Comparison of ENCODE assay signal across 11 cellular contexts in the genomic region with DNA sequence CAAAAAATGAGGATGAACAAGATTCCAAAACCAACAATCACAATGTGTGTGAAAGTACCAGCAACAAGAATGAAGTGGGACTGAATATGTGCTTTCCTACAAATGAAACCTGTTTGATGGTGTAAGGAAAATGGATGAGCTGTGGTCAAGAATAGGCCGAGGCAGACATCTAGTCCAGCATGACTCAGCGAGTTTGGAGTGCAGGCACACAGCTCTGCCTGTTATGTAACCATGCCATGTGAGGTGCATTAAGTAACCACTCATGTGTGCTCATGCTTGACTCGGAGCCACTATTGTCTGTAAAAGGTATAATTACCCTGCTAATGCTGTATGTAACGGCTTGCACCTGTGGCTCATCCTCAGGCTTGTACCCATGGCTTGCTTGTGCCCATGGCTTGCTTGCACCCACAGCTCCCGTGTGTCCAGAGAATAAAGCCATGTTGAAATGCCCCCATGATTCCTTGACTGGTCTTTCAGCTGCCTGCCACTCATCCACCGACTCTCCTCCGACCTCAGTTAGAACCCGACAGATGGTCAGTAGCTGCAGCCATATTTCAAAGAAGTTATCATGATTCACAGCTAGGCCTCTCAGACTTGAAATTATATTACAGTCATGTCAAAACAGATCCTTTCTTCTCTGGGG.
DNase-seq lines count a peak whose midpoint lies in the region; ATAC-seq, FAIRE-seq and TF ChIP-seq lines count a peak whose summit lies in the region.
"Had no signal": no experiment of that assay in that cellular context is flagged by ENCODE, and none has a peak within 500 bp of the region (broad histone marks: within the 10 kb centered on the region; RNA-seq: fewer than 3 reads in every experiment).

No MANE protein-coding gene starts in this region.

- H3K4me1 ChIP-seq in HEK293 (ENCODE audit: control insufficient read depth, insufficient read depth, low read length) (peaks cover 12% of the 10 kb centered on the region), left lung (no peaks in the 10 kb centered on the region), small intestine (ENCODE audit: control insufficient read depth in 2 of 2, insufficient read depth in 1 of 2, low read depth in 1 of 2, low read length in 1 of 2) (peaks cover 0 to 5% of the 10 kb centered on the region in 2 donors)

- H3K4me1 Mint-ChIP-seq in activated CD8-positive, alpha-beta T cell treated with anti-CD3 and anti-CD28 coated beads, Interleukin-2, amount 10 ng/mL, durations not matched to agents 7 days and 5 days (ENCODE audit: low read depth): peaks cover 80% of the 10 kb centered on the region

- no peak for ATAC-seq in activated CD8-positive, alpha-beta T cell treated with anti-CD3 and anti-CD28 coated beads, Interleukin-2, amount 10 ng/mL, durations not matched to agents 7 days and 5 days
- peak; percentile 64 for ATAC-seq in left lung

- no peak overlapping the region for H3K4me3 Mint-ChIP-seq in activated CD8-positive, alpha-beta T cell treated with anti-CD3 and anti-CD28 coated beads, Interleukin-2, amount 10 ng/mL, durations not matched to agents 7 days and 5 days
- H3K4me3 Mint-ChIP-seq: IgD-negative memory B cell had no signal

- peaks cover 67% of the 10 kb centered on the region for H3K36me3 Mint-ChIP-seq in activated CD8-positive, alpha-beta T cell treated with anti-CD3 and anti-CD28 coated beads, Interleukin-2, amount 10 ng/mL, durations not matched to agents 7 days and 5 days (ENCODE audit: low read depth)

- H3K9me3 ChIP-seq in HEK293 (ENCODE audit: control insufficient read depth, insufficient read depth, low read depth, low read length): no peaks in the 10 kb centered on the region
- no peaks in the 10 kb centered on the region for H3K9me3 ChIP-seq in left lung
- H3K9me3 ChIP-seq in small intestine (ENCODE audit: control insufficient read depth, low read depth): no peaks in the 10 kb centered on the region

- intact Hi-C loops in left lung (cut with DNase I): no loop called here

- H3K27me3 Mint-ChIP-seq in activated CD8-positive, alpha-beta T cell treated with anti-CD3 and anti-CD28 coated beads, Interleukin-2, amount 10 ng/mL, durations not matched to agents 7 days and 5 days (ENCODE audit: low read depth): no peaks in the 10 kb centered on the region
- H3K27me3 Mint-ChIP-seq: IgD-negative memory B cell had no signal

- peaks cover 30% of the 10 kb centered on the region for H3K9me3 Mint-ChIP-seq in activated CD8-positive, alpha-beta T cell treated with anti-CD3 and anti-CD28 coated beads, Interleukin-2, amount 10 ng/mL, durations not matched to agents 7 days and 5 days (ENCODE audit: insufficient read depth)

- 83 to 94% (median 90%) methylated on average over 8 of the region's 8 CpGs for WGBS in small intestine, 3 donors

- H3K27ac ChIP-seq in HEK293 (ENCODE audit: extremely low read depth, low read depth, low read length): no peak overlapping the region
- H3K27ac ChIP-seq in left lung: no peak overlapping the region
- H3K27ac ChIP-seq in small intestine (ENCODE audit: low read depth in 1 of 2, low read length in 1 of 2): no peak overlapping the region

- no peaks in the 10 kb centered on the region for H3K27me3 ChIP-seq in left lung
- H3K27me3 ChIP-seq in small intestine (ENCODE audit: control insufficient read depth in 2 of 2, insufficient read depth in 2 of 2, low read length in 2 of 2): no peaks in the 10 kb centered on the region

- peaks cover 0 to 16% of the 10 kb centered on the region in 2 experiments; a peak in 1 of 3 replicates for H3K36me3 ChIP-seq in HEK293 (ENCODE audit: control insufficient read depth in 2 of 2, insufficient read depth in 1 of 2, low read length in 2 of 2)
- no peaks in the 10 kb centered on the region for H3K36me3 ChIP-seq in left lung
- H3K36me3 ChIP-seq in small intestine (ENCODE audit: control insufficient read depth in 2 of 2, insufficient read depth in 2 of 2, low read length in 2 of 2): no peaks in the 10 kb centered on the region

- H3K4me3 ChIP-seq in HEK293 (ENCODE audit: low read depth, low read length): no peak overlapping the region
- no peak overlapping the region for H3K4me3 ChIP-seq in left lung
- no peak overlapping the region for H3K4me3 ChIP-seq in small intestine (ENCODE audit: low read depth in 1 of 2, low read length in 2 of 2)

- CTCF ChIA-PET in HEK293 (lab: Yijun Ruan, JAX): no interaction called here
- CTCF ChIA-PET in activated CD8-positive, alpha-beta T cell treated with anti-CD3 and anti-CD28 coated beads, Interleukin-2, amount 10 ng/mL, durations not matched to agents 7 days and 5 days (lab: Charles Lee): interaction anchor here (0.7 to 2.1 kb wide), 4 partner anchors 10 to 87 kb away, joined by 3 to 7 read pairs (median 4); no protein-coding TSS in a partner anchor

- POLR2A ChIA-PET in HEK293 (lab: Yijun Ruan, JAX): no interaction called here
- POLR2A ChIA-PET in activated CD8-positive, alpha-beta T cell treated with anti-CD3 and anti-CD28 coated beads, Interleukin-2, amount 10 ng/mL, durations not matched to agents 7 days and 5 days (lab: Charles Lee): interaction anchor here (1.1 to 1.6 kb wide), 2 partner anchors 18 to 76 kb away, joined by 3 to 4 read pairs; no protein-coding TSS in a partner anchor

- peak; percentile 25 for DNase-seq in CD1c-positive myeloid dendritic cell (ENCODE audit: extremely low spot score)
- no peak for DNase-seq in activated CD8-positive, alpha-beta T cell treated with anti-CD3 and anti-CD28 coated beads, Interleukin-2, amount 10 ng/mL, durations not matched to agents 7 days and 5 days
- DNase-seq in left lung: peak in 1 of 2 donors; percentile 58
- no peak for DNase-seq in iPS-NIHi11 (ENCODE audit: low spot score)
- no peak for DNase-seq in D341Med (ENCODE audit: low spot score)
- no peak for DNase-seq in activated CD4-positive, alpha-beta T cell treated with anti-CD3 and anti-CD28 coated beads for 1 hour
- DNase-seq in small intestine: no peak
- DNase-seq: H7, T-helper 1 cell had no signal

- FAIRE-seq in small intestine (lab: Jason Lieb, UNC): no peak

- TF ChIP-seq CTCF in HEK293 (tag by site-specific recombination; IDR thresholded peaks at IDR 0.05) (no peak), left lung (IDR thresholded peaks at IDR 0.05) (no peak)

- peak overlapping the region; percentile 75 for H3K27ac Mint-ChIP-seq in activated CD8-positive, alpha-beta T cell treated with anti-CD3 and anti-CD28 coated beads, Interleukin-2, amount 10 ng/mL, durations not matched to agents 7 days and 5 days
- H3K27ac Mint-ChIP-seq: IgD-negative memory B cell had no signal

TF ChIP-seq in HEK293, 187 proteins besides CTCF, POLR2A, EP300 and RAD21 (continues in another document):
- no peak for TF ChIP-seq ZNF548 (tag by site-specific recombination; IDR thresholded peaks at IDR 0.05)
- no peak for TF ChIP-seq ZNF473 (tag by site-specific recombination; IDR thresholded peaks at IDR 0.05)
- 0 out of 2 replicates have a peak, but pooled peaks have one; percentile 38 for TF ChIP-seq ZSCAN5A (tag by site-specific recombination; IDR thresholded peaks at IDR 0.05)
- TF ChIP-seq MYNN (tag by site-specific recombination; IDR thresholded peaks at IDR 0.05; ENCODE audit: borderline replicate concordance): no peak
- TF ChIP-seq ZNF626 (tag by site-specific recombination; IDR thresholded peaks at IDR 0.05): peak; percentile 96; the same call in 1 of the 2 replicates
- TF ChIP-seq RBAK (tag by site-specific recombination; IDR thresholded peaks at IDR 0.05): peak; percentile 46; the same call in 1 of the 2 replicates
- peak; percentile 48; the same call in 1 of the 2 replicates for TF ChIP-seq ZNF26 (tag by site-specific recombination; IDR thresholded peaks at IDR 0.05)
- TF ChIP-seq ZBTB1 (tag by site-specific recombination; IDR thresholded peaks at IDR 0.05): no peak
- TF ChIP-seq ZNF600 (tag by site-specific recombination; IDR thresholded peaks at IDR 0.05): 0 out of 2 replicates have a peak, but pooled peaks have one; percentile 37
- TF ChIP-seq SETDB1 (IDR thresholded peaks at IDR 0.05; ENCODE audit: insufficient read length, low read length): peak; percentile 98
- TF ChIP-seq ZSCAN30 (tag by site-specific recombination; IDR thresholded peaks at IDR 0.05): 0 out of 2 replicates have a peak, but pooled peaks have one; percentile 23
- TF ChIP-seq ZNF529 (tag by site-specific recombination; IDR thresholded peaks at IDR 0.05; ENCODE audit: insufficient replicate concordance): peak; percentile 68
- 0 out of 2 replicates have a peak, but pooled peaks have one; percentile 29 for TF ChIP-seq ZNF133 (tag by site-specific recombination; IDR thresholded peaks at IDR 0.05)
- TF ChIP-seq TRIM28 (IDR thresholded peaks at IDR 0.05; ENCODE audit: borderline replicate concordance, low read length): peak; percentile 100; the same call in 1 of the 2 replicates
- peak; percentile 81 for TF ChIP-seq ZNF549 (tag by site-specific recombination; IDR thresholded peaks at IDR 0.05)
- peak; percentile 44; the same call in 1 of the 2 replicates for TF ChIP-seq SCRT2 (tag by site-specific recombination; IDR thresholded peaks at IDR 0.05)
- peak; percentile 31; the same call in 1 of the 2 replicates for TF ChIP-seq SP7 (tag by site-specific recombination; IDR thresholded peaks at IDR 0.05)
- TF ChIP-seq FEZF1 (tag by site-specific recombination; IDR thresholded peaks at IDR 0.05): no peak
